Comparison of ENCODE assay signal across 8 cellular contexts in genomic region chr12:111396726-111397445, GRCh38. TPM values are rescaled to one million over a fixed set of nuclear protein-coding genes. Genes with fewer than 3 reads are reported as not detected.
DNase-seq lines count a peak whose midpoint lies in the region; ATAC-seq and TF ChIP-seq lines count a peak whose summit lies in the region.

No MANE protein-coding gene starts in this region.

- no peak overlapping the region for H2BK12ac ChIP-seq in neuronal stem cell (ENCODE audit: low read length)

- no peak overlapping the region for H2BK15ac ChIP-seq in neuronal stem cell (ENCODE audit: low read length)

- peak; percentile 78 to 85 (median 84) for DNase-seq in CD4-positive, CD25-positive, alpha-beta regulatory T cell
- DNase-seq in GM20000 (ENCODE audit: low spot score) = peak; percentile 82
- DNase-seq in RPMI8226 = peak; percentile 87
- DNase-seq in activated T-helper 2 cell treated with anti-CD3 and anti-CD28 coated beads, Interferon-gamma antibody, Interleukin-2, Interleukin-4, amounts not matched to agents 10 μg/mL and 5 μg/mL and 100 μg/mL, durations not matched to agents 14 hours and 24 hours and 36 hours (ENCODE audit: low spot score) = peak; percentile 78
- peak; percentile 74 for DNase-seq in fibroblast of peridontal ligament (ENCODE audit: extremely low read depth)
- DNase-seq in neuronal stem cell (ENCODE audit: low spot score) = peak; percentile 70
- peak; percentile 89 for DNase-seq in stomach

- no peaks in the 10 kb centered on the region for H3K9me3 Mint-ChIP-seq in CD4-positive, CD25-positive, alpha-beta regulatory T cell
- H3K9me3 Mint-ChIP-seq in activated T-helper 2 cell treated with anti-CD3 and anti-CD28 coated beads, Interferon-gamma antibody, Interleukin-2, Interleukin-4, amounts not matched to agents 10 μg/mL and 5 μg/mL and 100 μg/mL, durations not matched to agents 14 hours and 24 hours and 36 hours = peaks cover 4% of the 10 kb centered on the region

- no peaks in the 10 kb centered on the region for H3K36me3 ChIP-seq in CD4-positive, CD25-positive, alpha-beta regulatory T cell (ENCODE audit: control insufficient read depth, insufficient read depth, low read length)
- H3K36me3 ChIP-seq in KOPT-K1 (ENCODE audit: insufficient read depth, low read length) = no peaks in the 10 kb centered on the region
- no peaks in the 10 kb centered on the region for H3K36me3 ChIP-seq in neuronal stem cell (replicated peaks in 1 of 2; ENCODE audit: control insufficient read depth in 2 of 2, insufficient read depth in 2 of 2, low read length in 2 of 2)
- H3K36me3 ChIP-seq in stomach = no peaks in the 10 kb centered on the region

- H3K14ac ChIP-seq in neuronal stem cell (ENCODE audit: low read length) = no peak overlapping the region

- no peak overlapping the region for H3K4me3 ChIP-seq in CD4-positive, CD25-positive, alpha-beta regulatory T cell (ENCODE audit: low read depth, low read length)
- H3K4me3 ChIP-seq in neuronal stem cell (ENCODE audit: low read length in 2 of 2) (peak overlapping the region in 1 of 2 donors; percentile 33), stomach (peak overlapping the region; percentile 25 to 39 (median 34))

- peak overlapping the region; percentile 24 to 50 (median 34) for H3K4me3 Mint-ChIP-seq in CD4-positive, CD25-positive, alpha-beta regulatory T cell
- peak overlapping the region; percentile 67 for H3K4me3 Mint-ChIP-seq in activated T-helper 2 cell treated with anti-CD3 and anti-CD28 coated beads, Interferon-gamma antibody, Interleukin-2, Interleukin-4, amounts not matched to agents 10 μg/mL and 5 μg/mL and 100 μg/mL, durations not matched to agents 14 hours and 24 hours and 36 hours (ENCODE audit: low read depth)

- WGBS in neuronal stem cell (ENCODE audit: extremely low coverage in 2 of 2, insufficient read length in 2 of 2, insufficient replicate concordance in 1 of 2), 2 donors = no CpG with 5 or more reads among the region's 34 CpGs
- 7 to 9% (median 7%) methylated on average over 28 to 34 of the region's 34 CpGs for WGBS in stomach, 5 donors

- no peak overlapping the region for H3K4ac ChIP-seq in neuronal stem cell (ENCODE audit: low read length)

- peak; percentile 87 to 91 for ATAC-seq in CD4-positive, CD25-positive, alpha-beta regulatory T cell (ENCODE audit: low read depth in 2 of 2)

- no peak overlapping the region for H2BK5ac ChIP-seq in neuronal stem cell (ENCODE audit: low read length)

- intact Hi-C loops in activated T-helper 2 cell treated with anti-CD3 and anti-CD28 coated beads, Interferon-gamma antibody, Interleukin-2, Interleukin-4, amounts not matched to agents 10 μg/mL and 5 μg/mL and 100 μg/mL, durations not matched to agents 14 hours and 24 hours and 36 hours (cut with micrococcal nuclease) = loop anchor here (1.0 kb wide), 3 partner anchors 54 to 416 kb away; no protein-coding TSS in a partner anchor
- intact Hi-C loops in stomach (cut with DNase I; ENCODE audit: low total_unique reads) = loop anchor here (2.0 kb wide), 1 partner anchor 54 kb away; no protein-coding TSS in a partner anchor

- TF ChIP-seq CTCF in GM20000 (IDR thresholded peaks at IDR 0.05; ENCODE audit: extremely low read depth, missing control alignments) (peak; percentile 95), stomach (IDR thresholded peaks at IDR 0.05) (peak in 6 of 7 experiments; percentile 51 to 99 (median 96))

- no peak overlapping the region for H3K18ac ChIP-seq in neuronal stem cell (ENCODE audit: low read length)

- no peaks in the 10 kb centered on the region for H3K36me3 Mint-ChIP-seq in CD4-positive, CD25-positive, alpha-beta regulatory T cell
- H3K36me3 Mint-ChIP-seq in activated T-helper 2 cell treated with anti-CD3 and anti-CD28 coated beads, Interferon-gamma antibody, Interleukin-2, Interleukin-4, amounts not matched to agents 10 μg/mL and 5 μg/mL and 100 μg/mL, durations not matched to agents 14 hours and 24 hours and 36 hours (ENCODE audit: low read depth) = peaks cover 3% of the 10 kb centered on the region

- no peak overlapping the region for H3K23ac ChIP-seq in neuronal stem cell (ENCODE audit: low read depth, low read length, poor library complexity)

- peaks cover 2% of the 10 kb centered on the region for H3K79me1 ChIP-seq in neuronal stem cell (ENCODE audit: low read depth, low read length)

- TF ChIP-seq EP300 in stomach (IDR thresholded peaks at IDR 0.05) = no peak

- no peak overlapping the region for H4K91ac ChIP-seq in neuronal stem cell (ENCODE audit: low read depth, low read length, poor library complexity)

- peak overlapping the region in 1 of 3 donors; percentile 76 for H3K27ac Mint-ChIP-seq in CD4-positive, CD25-positive, alpha-beta regulatory T cell
- peak overlapping the region; percentile 17 for H3K27ac Mint-ChIP-seq in activated T-helper 2 cell treated with anti-CD3 and anti-CD28 coated beads, Interferon-gamma antibody, Interleukin-2, Interleukin-4, amounts not matched to agents 10 μg/mL and 5 μg/mL and 100 μg/mL, durations not matched to agents 14 hours and 24 hours and 36 hours

- peak overlapping the region; percentile 93 for H2AFZ ChIP-seq in neuronal stem cell (ENCODE audit: low read length)

- peaks cover 23% of the 10 kb centered on the region for H3K27me3 Mint-ChIP-seq in CD4-positive, CD25-positive, alpha-beta regulatory T cell
- peaks cover 6% of the 10 kb centered on the region for H3K27me3 Mint-ChIP-seq in activated T-helper 2 cell treated with anti-CD3 and anti-CD28 coated beads, Interferon-gamma antibody, Interleukin-2, Interleukin-4, amounts not matched to agents 10 μg/mL and 5 μg/mL and 100 μg/mL, durations not matched to agents 14 hours and 24 hours and 36 hours (ENCODE audit: low read depth)

- H3K27ac ChIP-seq in CD4-positive, CD25-positive, alpha-beta regulatory T cell (ENCODE audit: insufficient read depth, low read length, poor library complexity, severe bottlenecking) = no peak overlapping the region
- H3K27ac ChIP-seq in KOPT-K1 (ENCODE audit: low read depth, low read length, poor library complexity, severe bottlenecking) (peak overlapping the region; percentile 22), neuronal stem cell (replicated peaks; ENCODE audit: low read length) (no peak overlapping the region), stomach (peak overlapping the region in 4 of 5 donors; percentile 37 to 68 (median 64))

- H3K4me2 ChIP-seq in neuronal stem cell (ENCODE audit: insufficient read depth, low read length, poor library complexity, severe bottlenecking) = no peak overlapping the region

- H2AK5ac ChIP-seq in neuronal stem cell (ENCODE audit: low read depth, low read length) = no peak overlapping the region

- no peak overlapping the region for H3K9ac ChIP-seq in neuronal stem cell (ENCODE audit: low read depth, low read length, poor library complexity)

- peaks cover 8% of the 10 kb centered on the region for H3K4me1 ChIP-seq in CD4-positive, CD25-positive, alpha-beta regulatory T cell (ENCODE audit: control insufficient read depth, insufficient read depth, low read length, poor library complexity, severe bottlenecking)
- H3K4me1 ChIP-seq in neuronal stem cell (ENCODE audit: control insufficient read depth in 2 of 2, insufficient read depth in 1 of 2, low read depth in 1 of 2, low read length in 2 of 2) (no peaks in the 10 kb centered on the region), stomach (peaks cover 7 to 16% (median 13%) of the 10 kb centered on the region in 4 donors)

- H2BK120ac ChIP-seq in neuronal stem cell (ENCODE audit: low read depth, low read length) = no peak overlapping the region

- H3K4me1 Mint-ChIP-seq in CD4-positive, CD25-positive, alpha-beta regulatory T cell = peaks cover 0 to 13% (median 3%) of the 10 kb centered on the region in 4 donors
- H3K4me1 Mint-ChIP-seq in activated T-helper 2 cell treated with anti-CD3 and anti-CD28 coated beads, Interferon-gamma antibody, Interleukin-2, Interleukin-4, amounts not matched to agents 10 μg/mL and 5 μg/mL and 100 μg/mL, durations not matched to agents 14 hours and 24 hours and 36 hours (ENCODE audit: low read depth) = peaks cover 27% of the 10 kb centered on the region

- TF ChIP-seq POLR2A in stomach (IDR thresholded peaks at IDR 0.05) = no peak

- H3K27me3 ChIP-seq in CD4-positive, CD25-positive, alpha-beta regulatory T cell (ENCODE audit: control insufficient read depth, insufficient read depth, low read length) = no peaks in the 10 kb centered on the region
- peaks cover 0 to 8% (median 0%) of the 10 kb centered on the region in 3 experiments for H3K27me3 ChIP-seq in neuronal stem cell (ENCODE audit: control insufficient read depth in 3 of 3, insufficient read depth in 3 of 3, low read depth in 1 of 3, low read length in 3 of 3)
- H3K27me3 ChIP-seq in stomach = peaks cover 0 to 5% (median 0%) of the 10 kb centered on the region in 3 donors

- no peaks in the 10 kb centered on the region for H3K9me3 ChIP-seq in CD4-positive, CD25-positive, alpha-beta regulatory T cell (ENCODE audit: control insufficient read depth in 2 of 2, low read length in 2 of 2)
- H3K9me3 ChIP-seq in KOPT-K1 (ENCODE audit: insufficient read depth, low read length, poor library complexity, severe bottlenecking) (no peaks in the 10 kb centered on the region), neuronal stem cell (replicated peaks in 1 of 2; ENCODE audit: control insufficient read depth in 2 of 2, insufficient read depth in 1 of 2, low read depth in 1 of 2, low read length in 2 of 2) (no peaks in the 10 kb centered on the region), stomach (no peaks in the 10 kb centered on the region)

- H4K8ac ChIP-seq in neuronal stem cell (ENCODE audit: low read depth, low read length) = no peak overlapping the region

RNA-seq across cellular contexts. Expression of gene SH2B3, which starts 8.8 kb away (rescaled TPM):
- total RNA-seq in CD4-positive, CD25-positive, alpha-beta regulatory T cell = 25.7 TPM
- polyA plus RNA-seq in CD4-positive, CD25-positive, alpha-beta regulatory T cell = 1 to 10 TPM; 1.6 to 5.3 (median 3.8) TPM
- total RNA-seq in activated T-helper 2 cell treated with anti-CD3 and anti-CD28 coated beads, Interferon-gamma antibody, Interleukin-2, Interleukin-4, amounts not matched to agents 10 μg/mL and 5 μg/mL and 100 μg/mL, durations not matched to agents 14 hours and 24 hours and 36 hours = 48.3 and 50.9 TPM in 2 replicates
- polyA plus RNA-seq in neuronal stem cell (2013, experiment 1 of 2) = 6.5 TPM
- 6.3 TPM for polyA plus RNA-seq in neuronal stem cell (2013, experiment 2 of 2)
- 10 to 100 TPM in 2 of 5 donors, 1 to 10 TPM in 3; 5.3 to 21.7 (median 9.8) TPM for total RNA-seq in stomach
- polyA plus RNA-seq in stomach = 1 to 10 TPM; 2.5 to 8.1 (median 7.3) TPM

RNA-seq across cellular contexts. Expression of gene PHETA1, which starts 28.0 kb away (rescaled TPM):
- 2.4 TPM for total RNA-seq in CD4-positive, CD25-positive, alpha-beta regulatory T cell
- polyA plus RNA-seq in CD4-positive, CD25-positive, alpha-beta regulatory T cell = 1 to 10 TPM in 2 of 4 donors, under 1 TPM in 2; 0.34 to 1.3 (median 0.87) TPM
- total RNA-seq in activated T-helper 2 cell treated with anti-CD3 and anti-CD28 coated beads, Interferon-gamma antibody, Interleukin-2, Interleukin-4, amounts not matched to agents 10 μg/mL and 5 μg/mL and 100 μg/mL, durations not matched to agents 14 hours and 24 hours and 36 hours = 3.9 and 4.3 TPM in 2 replicates
- polyA plus RNA-seq in neuronal stem cell (2013, experiment 1 of 2) = 10.7 TPM
- polyA plus RNA-seq in neuronal stem cell (2013, experiment 2 of 2) = 11.2 TPM
- total RNA-seq in stomach = 10 to 100 TPM in 4 of 5 donors, 1 to 10 TPM in 1; 7.0 to 59.3 (median 18.7) TPM
- polyA plus RNA-seq in stomach = 10 to 100 TPM; 13.3 to 42.0 (median 16.8) TPM

Comparison
In these comparisons a context has a peak if more than half of its experiments do, and no peak if none do; other contexts are left out.
1. H3K27ac ChIP-seq: peak in KOPT-K1 (single experiment) and stomach (4 of 5); none in CD4-positive, CD25-positive, alpha-beta regulatory T cell (single experiment) and neuronal stem cell (single experiment).
2. Peak in every context shown above with its lines, with median percentiles within 50 percentile points of each other: DNase-seq.